Comparison of ENCODE assay signal across 1 cellular context in genomic region chr9:129629251-129629650, GRCh38.
TF ChIP-seq lines count a peak whose summit lies in the region.

No MANE protein-coding gene starts in this region.

TF ChIP-seq in IMR-90, 13 proteins besides CTCF, POLR2A, EP300 and RAD21:
- TF ChIP-seq, protein P1, sequence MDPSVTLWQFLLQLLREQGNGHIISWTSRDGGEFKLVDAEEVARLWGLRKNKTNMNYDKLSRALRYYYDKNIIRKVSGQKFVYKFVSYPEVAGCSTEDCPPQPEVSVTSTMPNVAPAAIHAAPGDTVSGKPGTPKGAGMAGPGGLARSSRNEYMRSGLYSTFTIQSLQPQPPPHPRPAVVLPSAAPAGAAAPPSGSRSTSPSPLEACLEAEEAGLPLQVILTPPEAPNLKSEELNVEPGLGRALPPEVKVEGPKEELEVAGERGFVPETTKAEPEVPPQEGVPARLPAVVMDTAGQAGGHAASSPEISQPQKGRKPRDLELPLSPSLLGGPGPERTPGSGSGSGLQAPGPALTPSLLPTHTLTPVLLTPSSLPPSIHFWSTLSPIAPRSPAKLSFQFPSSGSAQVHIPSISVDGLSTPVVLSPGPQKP (IDR thresholded peaks at IDR 0.05; ENCODE audit: borderline replicate concordance, low read depth, low read length) = no peak
- TF ChIP-seq MAZ (IDR thresholded peaks at IDR 0.05; ENCODE audit: borderline replicate concordance, low read depth, low read length) (no peak), CHD1 (IDR thresholded peaks at IDR 0.05; ENCODE audit: low read depth, low read length) (no peak), NFE2L2 (IDR thresholded peaks at IDR 0.05; ENCODE audit: low read depth, low read length) (no peak), RCOR1 (IDR thresholded peaks at IDR 0.05; ENCODE audit: insufficient replicate concordance, low read length) (no peak), SMC3 (IDR thresholded peaks at IDR 0.05; ENCODE audit: low read depth, low read length) (no peak), CEBPB (IDR thresholded peaks at IDR 0.05; ENCODE audit: low read depth, low read length) (no peak)
